In the genomic region with DNA sequence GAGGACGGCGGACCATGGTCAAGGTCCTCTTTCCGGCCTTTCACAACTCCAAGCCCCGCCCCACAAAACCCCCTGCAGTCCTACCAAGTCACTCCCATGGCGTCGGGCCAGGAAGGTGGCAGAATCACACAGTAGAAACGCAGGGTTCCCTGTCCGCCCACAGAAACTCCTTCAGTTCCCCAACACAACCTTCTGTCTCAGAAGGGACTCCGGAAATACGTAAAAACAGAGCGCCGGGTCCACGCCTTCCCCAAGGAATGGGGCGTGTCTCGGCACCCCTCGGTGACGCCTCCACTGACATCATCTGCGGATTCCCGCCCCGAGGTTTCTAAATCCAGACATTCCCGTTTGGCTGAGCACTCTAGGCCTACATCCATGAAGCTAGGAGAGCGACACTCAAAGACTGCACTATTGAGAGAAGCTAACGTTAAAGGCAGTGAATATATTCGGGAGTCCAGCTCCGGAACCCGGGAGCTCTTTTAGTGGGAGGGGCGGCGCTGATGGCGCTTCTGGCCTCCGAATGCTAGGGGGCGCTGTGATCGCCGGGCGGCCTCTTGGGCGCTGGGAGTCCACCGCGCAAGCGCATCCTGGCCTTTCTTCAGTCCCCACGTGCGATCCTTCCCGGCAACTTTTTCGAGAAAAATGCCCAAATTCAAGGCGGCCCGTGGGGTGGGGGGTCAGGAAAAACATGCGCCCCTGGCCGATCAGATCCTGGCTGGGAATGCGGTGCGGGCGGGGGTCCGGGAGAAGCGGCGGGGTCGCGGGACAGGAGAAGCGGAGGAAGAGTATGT, we compare ENCODE assay signal across 8 cellular contexts. TPM values are rescaled to one million over a fixed set of nuclear protein-coding genes. Genes with fewer than 3 reads are reported as not detected.
DNase-seq lines count a peak whose midpoint lies in the region; ATAC-seq, FAIRE-seq and TF ChIP-seq lines count a peak whose summit lies in the region.

A gene with protein sequence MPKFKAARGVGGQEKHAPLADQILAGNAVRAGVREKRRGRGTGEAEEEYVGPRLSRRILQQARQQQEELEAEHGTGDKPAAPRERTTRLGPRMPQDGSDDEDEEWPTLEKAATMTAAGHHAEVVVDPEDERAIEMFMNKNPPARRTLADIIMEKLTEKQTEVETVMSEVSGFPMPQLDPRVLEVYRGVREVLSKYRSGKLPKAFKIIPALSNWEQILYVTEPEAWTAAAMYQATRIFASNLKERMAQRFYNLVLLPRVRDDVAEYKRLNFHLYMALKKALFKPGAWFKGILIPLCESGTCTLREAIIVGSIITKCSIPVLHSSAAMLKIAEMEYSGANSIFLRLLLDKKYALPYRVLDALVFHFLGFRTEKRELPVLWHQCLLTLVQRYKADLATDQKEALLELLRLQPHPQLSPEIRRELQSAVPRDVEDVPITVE (plus strand): TSS at position 579 of the 791 bp plus-strand sequence. CDS start 64 bp downstream, at position 643.
A gene with protein sequence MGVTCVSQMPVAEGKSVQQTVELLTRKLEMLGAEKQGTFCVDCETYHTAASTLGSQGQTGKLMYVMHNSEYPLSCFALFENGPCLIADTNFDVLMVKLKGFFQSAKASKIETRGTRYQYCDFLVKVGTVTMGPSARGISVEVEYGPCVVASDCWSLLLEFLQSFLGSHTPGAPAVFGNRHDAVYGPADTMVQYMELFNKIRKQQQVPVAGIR (minus strand): TSS at position 219 of the 791 bp plus-strand sequence. CDS start 121 bp downstream, at position 98.

- ATAC-seq in GM18907 (IDR thresholded peaks at IDR 0.05; ENCODE audit: unreplicated experiment) = peak; percentile 89
- ATAC-seq in HG03159 (IDR thresholded peaks at IDR 0.05; ENCODE audit: unreplicated experiment) = peak; percentile 93

- H3K4me3 ChIP-seq in AG09309 (ENCODE audit: control insufficient read depth, low read depth, low read length) = peak within 1 kb of the TSS; percentile 98
- H3K4me3 ChIP-seq in WI38 (ENCODE audit: low read depth, low read length) = peak within 1 kb of the TSS; percentile 85
- H3K4me3 ChIP-seq in bronchial epithelial cell (ENCODE audit: low read depth, low read length) = peak within 1 kb of the TSS; percentile 95

- peaks cover 59 to 63% of the 10 kb centered on the region in 2 donors for H3K4me1 Mint-ChIP-seq in immature natural killer cell

- no peak for FAIRE-seq in bronchial epithelial cell (lab: Jason Lieb, UNC)

- H3K36me3 Mint-ChIP-seq in immature natural killer cell = peaks cover 5 to 11% (median 7%) of the 10 kb centered on the region in 3 donors

- H3K9me3 Mint-ChIP-seq in immature natural killer cell = no peaks in the 10 kb centered on the region

- DNase-seq in AG09309 (ENCODE audit: low read depth) = peak; percentile 73
- DNase-seq in NCI-H2227 (lab: John Stamatoyannopoulos, UW; ENCODE audit: unreplicated experiment) = peak; percentile 92
- DNase-seq in bronchial epithelial cell (ENCODE audit: low read depth) = peak; percentile 92
- DNase-seq in immature natural killer cell = peak; percentile 94 to 95 (median 94)
- DNase-seq in smooth muscle cell of the brain vasculature (ENCODE audit: low read depth, low spot score) = peak; percentile 88

- peak within 1 kb of the TSS; percentile 98 to 100 (median 100) for H3K27ac Mint-ChIP-seq in immature natural killer cell

- peak within 1 kb of the TSS; percentile 97 to 100 (median 100) for H3K4me3 Mint-ChIP-seq in immature natural killer cell

- peaks cover 16 to 31% (median 17%) of the 10 kb centered on the region in 3 donors for H3K27me3 Mint-ChIP-seq in immature natural killer cell (ENCODE audit: low read depth in 3 of 3)

- TF ChIP-seq CTCF in AG09309 (IDR thresholded peaks at IDR 0.05; ENCODE audit: control insufficient read depth, insufficient read depth, low read depth, low read length, missing control alignments) (peak; percentile 95), WI38 (IDR thresholded peaks at IDR 0.05; ENCODE audit: low read depth, low read length) (peak; percentile 87), bronchial epithelial cell (IDR thresholded peaks at IDR 0.05; ENCODE audit: insufficient read depth, low read length, severe bottlenecking) (peak; percentile 98)

- no peaks in the 10 kb centered on the region for H3K27me3 ChIP-seq in bronchial epithelial cell (ENCODE audit: control insufficient read depth, insufficient read depth, low read length)

- peaks cover 6% of the 10 kb centered on the region for H3K36me3 ChIP-seq in bronchial epithelial cell (ENCODE audit: control insufficient read depth, insufficient read depth, low read length)

RNA-seq across cellular contexts. Expression of the first gene that starts in this region (rescaled TPM):
- 16.9 and 28.2 TPM in 2 replicates for total RNA-seq in bronchial epithelial cell
- polyA plus RNA-seq in immature natural killer cell = 10 to 100 TPM; 10.1 to 16.5 (median 15.9) TPM

RNA-seq across cellular contexts. Expression of the second gene that starts in this region (rescaled TPM):
- total RNA-seq in bronchial epithelial cell = 37.6 and 40.0 TPM in 2 replicates
- 10 to 100 TPM in 2 of 3 donors, 1 to 10 TPM in 1; 5.9 to 11.5 (median 11.2) TPM for polyA plus RNA-seq in immature natural killer cell

Comparison
In these comparisons a context has a peak if more than half of its experiments do, and no peak if none do; other contexts are left out.
1. Peak in every context shown above with its lines: DNase-seq, ATAC-seq and H3K4me3 ChIP-seq.